1 cellular context compared by ENCODE assay signal in the genomic region with DNA sequence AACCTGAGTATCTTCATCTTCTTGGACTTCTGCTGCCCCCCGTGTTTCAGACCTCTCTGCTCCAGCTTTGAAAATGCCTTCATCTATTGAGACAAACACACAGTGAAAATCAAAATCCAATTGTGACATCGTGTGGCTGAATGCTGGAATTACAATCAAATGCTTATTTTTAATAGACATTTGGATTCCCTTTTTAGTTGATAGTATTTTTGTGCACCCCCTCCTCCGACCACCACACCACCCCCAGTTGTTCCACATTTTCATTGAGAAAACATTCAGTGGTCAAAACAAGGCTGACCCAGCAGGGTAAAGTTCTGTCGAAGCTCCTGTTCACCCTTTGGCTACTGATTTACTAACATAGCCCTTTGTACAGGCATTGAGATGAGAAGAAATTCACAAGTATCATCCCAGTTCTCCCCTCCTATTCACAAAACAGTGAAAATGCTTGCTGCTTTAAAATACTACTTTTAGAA.
TF ChIP-seq lines count a peak whose summit lies in the region.

No MANE protein-coding gene starts in this region.

TF ChIP-seq in GM23338, 12 proteins besides CTCF, POLR2A, EP300 and RAD21 (continued from another document):
- TF ChIP-seq, protein P1, sequence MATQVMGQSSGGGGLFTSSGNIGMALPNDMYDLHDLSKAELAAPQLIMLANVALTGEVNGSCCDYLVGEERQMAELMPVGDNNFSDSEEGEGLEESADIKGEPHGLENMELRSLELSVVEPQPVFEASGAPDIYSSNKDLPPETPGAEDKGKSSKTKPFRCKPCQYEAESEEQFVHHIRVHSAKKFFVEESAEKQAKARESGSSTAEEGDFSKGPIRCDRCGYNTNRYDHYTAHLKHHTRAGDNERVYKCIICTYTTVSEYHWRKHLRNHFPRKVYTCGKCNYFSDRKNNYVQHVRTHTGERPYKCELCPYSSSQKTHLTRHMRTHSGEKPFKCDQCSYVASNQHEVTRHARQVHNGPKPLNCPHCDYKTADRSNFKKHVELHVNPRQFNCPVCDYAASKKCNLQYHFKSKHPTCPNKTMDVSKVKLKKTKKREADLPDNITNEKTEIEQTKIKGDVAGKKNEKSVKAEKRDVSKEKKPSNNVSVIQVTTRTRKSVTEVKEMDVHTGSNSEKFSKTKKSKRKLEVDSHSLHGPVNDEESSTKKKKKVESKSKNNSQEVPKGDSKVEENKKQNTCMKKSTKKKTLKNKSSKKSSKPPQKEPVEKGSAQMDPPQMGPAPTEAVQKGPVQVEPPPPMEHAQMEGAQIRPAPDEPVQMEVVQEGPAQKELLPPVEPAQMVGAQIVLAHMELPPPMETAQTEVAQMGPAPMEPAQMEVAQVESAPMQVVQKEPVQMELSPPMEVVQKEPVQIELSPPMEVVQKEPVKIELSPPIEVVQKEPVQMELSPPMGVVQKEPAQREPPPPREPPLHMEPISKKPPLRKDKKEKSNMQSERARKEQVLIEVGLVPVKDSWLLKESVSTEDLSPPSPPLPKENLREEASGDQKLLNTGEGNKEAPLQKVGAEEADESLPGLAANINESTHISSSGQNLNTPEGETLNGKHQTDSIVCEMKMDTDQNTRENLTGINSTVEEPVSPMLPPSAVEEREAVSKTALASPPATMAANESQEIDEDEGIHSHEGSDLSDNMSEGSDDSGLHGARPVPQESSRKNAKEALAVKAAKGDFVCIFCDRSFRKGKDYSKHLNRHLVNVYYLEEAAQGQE (IDR thresholded peaks at IDR 0.05; ENCODE audit: unreplicated experiment), result no peak
- TF ChIP-seq ZNF114 (CRISPR knock-in tag; IDR thresholded peaks at IDR 0.05) (no peak), ZNF331 (CRISPR knock-in tag; IDR thresholded peaks at IDR 0.05; ENCODE audit: low read depth) (no peak), EZH2 (IDR thresholded peaks at IDR 0.05; ENCODE audit: low read depth, unreplicated experiment) (no peak)
TF ChIP-seq in GM23338: peak in this region for 0.
